25 cellular contexts compared by ENCODE assay signal in genomic region chr6:1043458-1043836, GRCh38.
"Had no signal": no experiment of that assay in that cellular context is flagged by ENCODE, and none has a peak within 500 bp of the region (broad histone marks: within the 10 kb centered on the region; RNA-seq: fewer than 3 reads in every experiment).

No MANE protein-coding gene starts in this region.

- H3K36me3 ChIP-seq: colonic mucosa, heart left ventricle, neural progenitor cell, uterus had no signal

- H3K36me3 Mint-ChIP-seq: activated naive CD8-positive, alpha-beta T cell; immature natural killer cell; memory B cell; natural killer cell; type B pancreatic cell had no signal

- H3K4me1 Mint-ChIP-seq: immature natural killer cell, memory B cell, natural killer cell had no signal

- H3K4me1 ChIP-seq: neural progenitor cell, uterus had no signal

- H3K4me3 Mint-ChIP-seq: activated naive CD8-positive, alpha-beta T cell; immature natural killer cell; memory B cell; natural killer cell; neural progenitor cell; type B pancreatic cell had no signal

- DNase-seq: activated CD4-positive, alpha-beta T cell treated with anti-CD3 and anti-CD28 coated beads for 4 hours; activated CD4-positive, alpha-beta T cell treated with anti-CD3 and anti-CD28 coated beads, Interleukin-2, amount 50 U/mL, for 4 hours; activated effector memory CD4-positive, alpha-beta T cell treated with Interleukin-2 at 50 U/mL for 16 hours; activated naive CD4-positive, alpha-beta T cell treated with Interleukin-2 at 50 U/mL for 16 hours; aorta; body of pancreas; cerebellar nuclear complex; colonic mucosa; effector memory CD4-positive, alpha-beta T cell; foreskin keratinocyte; heart left ventricle; hypothalamus; immature natural killer cell; natural killer cell; posterior cingulate gyrus; stimulated activated CD4-positive, alpha-beta T cell treated with anti-CD3 and anti-CD28 coated beads, Interleukin-12 subunit alpha, Interleukin-12 subunit beta, amount 100 ng/mL, for 4 hours; stimulated activated CD4-positive, alpha-beta T cell treated with anti-CD3 and anti-CD28 coated beads, Interleukin-4, amount 100 ng/mL, for 1 hour; stimulated activated naive CD8-positive, alpha-beta T cell treated with anti-CD3 and anti-CD28 coated beads, Interleukin-15, Interleukin-2, amounts not matched to agents 100 U/mL and 50 U/mL, for 24 hours; uterus had no signal

- H3K27me3 ChIP-seq: body of pancreas, colonic mucosa, neural progenitor cell, uterus had no signal

- ATAC-seq: foreskin keratinocyte; heart left ventricle; natural killer cell; sciatic nerve; stimulated activated naive CD8-positive, alpha-beta T cell treated with anti-CD3 and anti-CD28 coated beads, Interleukin-15, Interleukin-2, amounts not matched to agents 100 U/mL and 50 U/mL, for 24 hours had no signal

- H3K27ac Mint-ChIP-seq: activated naive CD8-positive, alpha-beta T cell; immature natural killer cell; memory B cell; natural killer cell; neural progenitor cell; type B pancreatic cell had no signal

- H3K4me3 ChIP-seq: body of pancreas, colonic mucosa, heart left ventricle, neural progenitor cell, skin epidermis, uterus had no signal

- H3K9me3 ChIP-seq: body of pancreas, colonic mucosa, heart left ventricle, uterus had no signal

- H3K9me3 Mint-ChIP-seq: natural killer cell, type B pancreatic cell had no signal

- H3K27ac ChIP-seq: colonic mucosa, foreskin keratinocyte, heart left ventricle, neural progenitor cell, uterus had no signal
